Comparison of ENCODE assay signal across 2 cellular contexts in the genomic region with DNA sequence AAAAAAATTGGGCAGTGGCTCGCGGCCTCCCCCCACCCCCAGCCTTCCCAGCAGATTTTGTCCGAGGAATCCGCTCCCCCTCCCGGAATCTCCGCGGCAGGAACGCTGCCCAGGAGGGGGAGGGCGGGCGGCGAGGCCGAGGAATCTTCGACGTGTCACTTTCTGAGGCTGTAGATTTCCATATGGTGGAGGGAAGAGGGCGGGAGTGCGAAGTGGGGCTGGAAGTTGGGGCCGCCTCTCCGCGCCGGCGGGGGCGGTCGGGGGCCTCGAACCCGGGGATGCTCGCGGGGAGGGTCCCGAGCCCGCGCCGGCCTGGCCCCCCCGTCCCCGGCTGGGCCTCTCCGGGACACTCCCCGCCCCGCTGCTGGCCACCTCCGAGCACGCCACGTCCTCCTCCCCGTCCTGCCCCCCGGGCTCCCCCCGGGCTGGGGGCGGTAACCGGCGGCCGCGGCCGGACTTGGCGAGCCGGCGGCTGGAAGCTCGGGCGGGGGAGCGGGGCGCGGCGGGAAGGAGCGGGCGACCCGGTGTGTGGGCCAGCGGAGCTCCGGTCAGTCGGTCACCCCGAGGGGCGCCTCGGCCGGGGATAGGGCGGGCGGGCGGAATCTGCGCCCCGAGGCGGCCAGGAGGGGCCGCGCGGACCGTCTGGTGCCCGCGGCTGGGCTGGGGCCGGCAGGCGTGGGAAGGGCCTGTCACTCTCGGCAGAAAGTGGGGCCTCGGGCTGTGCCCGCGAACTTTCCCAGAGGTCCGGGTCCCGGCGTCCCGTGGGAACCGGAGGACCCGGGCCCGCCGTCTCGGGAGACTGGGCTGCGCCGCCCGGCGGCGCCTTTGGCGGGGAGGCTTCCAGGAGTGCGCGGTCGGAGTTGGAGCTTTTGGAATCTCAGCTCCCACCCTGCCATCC.
TF ChIP-seq lines count a peak whose summit lies in the region.

No MANE protein-coding gene starts in this region.

TF ChIP-seq in HEK293, 187 proteins besides CTCF, POLR2A, EP300 and RAD21 (continues in another document):
- TF ChIP-seq PRDM6 (tag by site-specific recombination; IDR thresholded peaks at IDR 0.05), result no peak
- no peak for TF ChIP-seq KLF9 (tag by site-specific recombination; IDR thresholded peaks at IDR 0.05; ENCODE audit: low read depth)
- peak; percentile 15; the same call in 1 of the 2 replicates for TF ChIP-seq SP3 (tag by site-specific recombination; IDR thresholded peaks at IDR 0.05)
- TF ChIP-seq EGR2 (tag by site-specific recombination; IDR thresholded peaks at IDR 0.05; ENCODE audit: low read depth), result no peak
- TF ChIP-seq ZNF366 (tag by site-specific recombination; conservative IDR thresholded peaks at IDR 0.05), result no peak
- no peak for TF ChIP-seq ZNF654 (tag by site-specific recombination; IDR thresholded peaks at IDR 0.05; ENCODE audit: low read depth)
- TF ChIP-seq GLIS1 (tag by site-specific recombination; IDR thresholded peaks at IDR 0.05), result no peak
- TF ChIP-seq GLIS2 (tag by site-specific recombination; IDR thresholded peaks at IDR 0.05), result 0 out of 2 replicates have a peak, but pooled peaks have one; percentile 5
- no peak for TF ChIP-seq ZNF768 (tag by site-specific recombination; IDR thresholded peaks at IDR 0.05)
- TF ChIP-seq ZNF140 (tag by site-specific recombination; IDR thresholded peaks at IDR 0.05), result no peak
- TF ChIP-seq YY1 (tag by site-specific recombination; IDR thresholded peaks at IDR 0.05), result 0 out of 2 replicates have a peak, but pooled peaks have one; percentile 11
- TF ChIP-seq ZNF2 (tag by site-specific recombination; IDR thresholded peaks at IDR 0.05), result no peak
- 0 out of 2 replicates have a peak, but pooled peaks have one; percentile 15 for TF ChIP-seq ZBTB20 (tag by site-specific recombination; IDR thresholded peaks at IDR 0.05)
- TF ChIP-seq, protein P1, sequence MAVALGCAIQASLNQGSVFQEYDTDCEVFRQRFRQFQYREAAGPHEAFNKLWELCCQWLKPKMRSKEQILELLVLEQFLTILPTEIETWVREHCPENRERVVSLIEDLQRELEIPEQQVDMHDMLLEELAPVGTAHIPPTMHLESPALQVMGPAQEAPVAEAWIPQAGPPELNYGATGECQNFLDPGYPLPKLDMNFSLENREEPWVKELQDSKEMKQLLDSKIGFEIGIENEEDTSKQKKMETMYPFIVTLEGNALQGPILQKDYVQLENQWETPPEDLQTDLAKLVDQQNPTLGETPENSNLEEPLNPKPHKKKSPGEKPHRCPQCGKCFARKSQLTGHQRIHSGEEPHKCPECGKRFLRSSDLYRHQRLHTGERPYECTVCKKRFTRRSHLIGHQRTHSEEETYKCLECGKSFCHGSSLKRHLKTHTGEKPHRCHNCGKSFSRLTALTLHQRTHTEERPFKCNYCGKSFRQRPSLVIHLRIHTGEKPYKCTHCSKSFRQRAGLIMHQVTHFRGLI (tag by site-specific recombination; IDR thresholded peaks at IDR 0.05), result no peak
- no peak for TF ChIP-seq TCF7L2 (IDR thresholded peaks at IDR 0.05; ENCODE audit: borderline replicate concordance, low read depth, low read length)
- 0 out of 2 replicates have a peak, but pooled peaks have one; percentile 2 for TF ChIP-seq ZEB2 (tag by site-specific recombination; IDR thresholded peaks at IDR 0.05)
- TF ChIP-seq ZBTB48 (tag by site-specific recombination; IDR thresholded peaks at IDR 0.05), result no peak
- TF ChIP-seq ZNF692 (tag by site-specific recombination; IDR thresholded peaks at IDR 0.05), result no peak
- TF ChIP-seq ZNF48 (tag by site-specific recombination; IDR thresholded peaks at IDR 0.05), result no peak
- TF ChIP-seq ZBTB26 (tag by site-specific recombination; optimal IDR thresholded peaks at IDR 0.05), result peak; percentile 56
- no peak for TF ChIP-seq ATF2 (tag by site-specific recombination; IDR thresholded peaks at IDR 0.05; ENCODE audit: low read depth)
- peak; percentile 20; the same call in 1 of the 2 replicates for TF ChIP-seq KLF8 (tag by site-specific recombination; IDR thresholded peaks at IDR 0.05)
- no peak for TF ChIP-seq ZNF664 (tag by site-specific recombination; IDR thresholded peaks at IDR 0.05)
- TF ChIP-seq ZNF76 (tag by site-specific recombination; IDR thresholded peaks at IDR 0.05; ENCODE audit: borderline replicate concordance, low read depth), result peak; percentile 74

TF ChIP-seq in HepG2, 621 proteins besides CTCF, POLR2A, EP300 and RAD21 (continued from another document and continues in another):
- TF ChIP-seq, protein P2, sequence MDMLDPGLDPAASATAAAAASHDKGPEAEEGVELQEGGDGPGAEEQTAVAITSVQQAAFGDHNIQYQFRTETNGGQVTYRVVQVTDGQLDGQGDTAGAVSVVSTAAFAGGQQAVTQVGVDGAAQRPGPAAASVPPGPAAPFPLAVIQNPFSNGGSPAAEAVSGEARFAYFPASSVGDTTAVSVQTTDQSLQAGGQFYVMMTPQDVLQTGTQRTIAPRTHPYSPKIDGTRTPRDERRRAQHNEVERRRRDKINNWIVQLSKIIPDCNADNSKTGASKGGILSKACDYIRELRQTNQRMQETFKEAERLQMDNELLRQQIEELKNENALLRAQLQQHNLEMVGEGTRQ (IDR thresholded peaks at IDR 0.05; ENCODE audit: low read depth, low read length), result no peak
- TF ChIP-seq, protein P2 (CRISPR knock-in tag; IDR thresholded peaks at IDR 0.05; ENCODE audit: borderline replicate concordance), result no peak
- TF ChIP-seq, protein P3, sequence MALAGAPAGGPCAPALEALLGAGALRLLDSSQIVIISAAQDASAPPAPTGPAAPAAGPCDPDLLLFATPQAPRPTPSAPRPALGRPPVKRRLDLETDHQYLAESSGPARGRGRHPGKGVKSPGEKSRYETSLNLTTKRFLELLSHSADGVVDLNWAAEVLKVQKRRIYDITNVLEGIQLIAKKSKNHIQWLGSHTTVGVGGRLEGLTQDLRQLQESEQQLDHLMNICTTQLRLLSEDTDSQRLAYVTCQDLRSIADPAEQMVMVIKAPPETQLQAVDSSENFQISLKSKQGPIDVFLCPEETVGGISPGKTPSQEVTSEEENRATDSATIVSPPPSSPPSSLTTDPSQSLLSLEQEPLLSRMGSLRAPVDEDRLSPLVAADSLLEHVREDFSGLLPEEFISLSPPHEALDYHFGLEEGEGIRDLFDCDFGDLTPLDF (CRISPR knock-in tag; IDR thresholded peaks at IDR 0.05), result no peak
- no peak for TF ChIP-seq PHF8 (CRISPR knock-in tag; IDR thresholded peaks at IDR 0.05)
- TF ChIP-seq, protein P4, sequence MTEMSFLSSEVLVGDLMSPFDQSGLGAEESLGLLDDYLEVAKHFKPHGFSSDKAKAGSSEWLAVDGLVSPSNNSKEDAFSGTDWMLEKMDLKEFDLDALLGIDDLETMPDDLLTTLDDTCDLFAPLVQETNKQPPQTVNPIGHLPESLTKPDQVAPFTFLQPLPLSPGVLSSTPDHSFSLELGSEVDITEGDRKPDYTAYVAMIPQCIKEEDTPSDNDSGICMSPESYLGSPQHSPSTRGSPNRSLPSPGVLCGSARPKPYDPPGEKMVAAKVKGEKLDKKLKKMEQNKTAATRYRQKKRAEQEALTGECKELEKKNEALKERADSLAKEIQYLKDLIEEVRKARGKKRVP (CRISPR knock-in tag; IDR thresholded peaks at IDR 0.05), result 0 out of 4 replicates have a peak, but pooled peaks of 1 of the 2 experiments have one; percentile 53
- 0 out of 2 replicates have a peak, but pooled peaks have one; percentile 65 for TF ChIP-seq MAZ (IDR thresholded peaks at IDR 0.05; ENCODE audit: borderline replicate concordance, low read depth, low read length)
- TF ChIP-seq MAZ (CRISPR knock-in tag; IDR thresholded peaks at IDR 0.05; ENCODE audit: low read depth), result peak; percentile 82
- TF ChIP-seq, protein P5, sequence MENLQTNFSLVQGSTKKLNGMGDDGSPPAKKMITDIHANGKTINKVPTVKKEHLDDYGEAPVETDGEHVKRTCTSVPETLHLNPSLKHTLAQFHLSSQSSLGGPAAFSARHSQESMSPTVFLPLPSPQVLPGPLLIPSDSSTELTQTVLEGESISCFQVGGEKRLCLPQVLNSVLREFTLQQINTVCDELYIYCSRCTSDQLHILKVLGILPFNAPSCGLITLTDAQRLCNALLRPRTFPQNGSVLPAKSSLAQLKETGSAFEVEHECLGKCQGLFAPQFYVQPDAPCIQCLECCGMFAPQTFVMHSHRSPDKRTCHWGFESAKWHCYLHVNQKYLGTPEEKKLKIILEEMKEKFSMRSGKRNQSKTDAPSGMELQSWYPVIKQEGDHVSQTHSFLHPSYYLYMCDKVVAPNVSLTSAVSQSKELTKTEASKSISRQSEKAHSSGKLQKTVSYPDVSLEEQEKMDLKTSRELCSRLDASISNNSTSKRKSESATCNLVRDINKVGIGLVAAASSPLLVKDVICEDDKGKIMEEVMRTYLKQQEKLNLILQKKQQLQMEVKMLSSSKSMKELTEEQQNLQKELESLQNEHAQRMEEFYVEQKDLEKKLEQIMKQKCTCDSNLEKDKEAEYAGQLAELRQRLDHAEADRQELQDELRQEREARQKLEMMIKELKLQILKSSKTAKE (CRISPR knock-in tag; IDR thresholded peaks at IDR 0.05; ENCODE audit: borderline replicate concordance), result no peak; the same call in 1 of the 2 replicates
- no peak for TF ChIP-seq ZNF782 (CRISPR knock-in tag; IDR thresholded peaks at IDR 0.05; ENCODE audit: borderline replicate concordance)
- no peak for TF ChIP-seq ZNF891 (CRISPR knock-in tag; IDR thresholded peaks at IDR 0.05)
- TF ChIP-seq ZNF784 (CRISPR knock-in tag; IDR thresholded peaks at IDR 0.05; ENCODE audit: borderline replicate concordance), result peak; percentile 79; the same call in 1 of the 2 replicates
- TF ChIP-seq, protein P6, sequence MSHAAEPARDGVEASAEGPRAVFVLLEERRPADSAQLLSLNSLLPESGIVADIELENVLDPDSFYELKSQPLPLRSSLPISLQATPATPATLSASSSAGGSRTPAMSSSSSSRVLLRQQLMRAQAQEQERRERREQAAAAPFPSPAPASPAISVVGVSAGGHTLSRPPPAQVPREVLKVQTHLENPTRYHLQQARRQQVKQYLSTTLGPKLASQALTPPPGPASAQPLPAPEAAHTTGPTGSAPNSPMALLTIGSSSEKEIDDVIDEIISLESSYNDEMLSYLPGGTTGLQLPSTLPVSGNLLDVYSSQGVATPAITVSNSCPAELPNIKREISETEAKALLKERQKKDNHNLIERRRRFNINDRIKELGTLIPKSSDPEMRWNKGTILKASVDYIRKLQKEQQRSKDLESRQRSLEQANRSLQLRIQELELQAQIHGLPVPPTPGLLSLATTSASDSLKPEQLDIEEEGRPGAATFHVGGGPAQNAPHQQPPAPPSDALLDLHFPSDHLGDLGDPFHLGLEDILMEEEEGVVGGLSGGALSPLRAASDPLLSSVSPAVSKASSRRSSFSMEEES (CRISPR knock-in tag; IDR thresholded peaks at IDR 0.05), result 0 out of 2 replicates have a peak, but pooled peaks have one; percentile 13
- TF ChIP-seq ZNF740 (CRISPR knock-in tag; IDR thresholded peaks at IDR 0.05), result 0 out of 2 replicates have a peak, but pooled peaks have one; percentile 21
- 0 out of 2 replicates have a peak, but pooled peaks have one; percentile 31 for TF ChIP-seq ZNF101 (CRISPR knock-in tag; IDR thresholded peaks at IDR 0.05; ENCODE audit: borderline replicate concordance, low read depth)
- TF ChIP-seq MTF2 (CRISPR knock-in tag; IDR thresholded peaks at IDR 0.05; ENCODE audit: borderline replicate concordance), result no peak
- TF ChIP-seq, protein P7, sequence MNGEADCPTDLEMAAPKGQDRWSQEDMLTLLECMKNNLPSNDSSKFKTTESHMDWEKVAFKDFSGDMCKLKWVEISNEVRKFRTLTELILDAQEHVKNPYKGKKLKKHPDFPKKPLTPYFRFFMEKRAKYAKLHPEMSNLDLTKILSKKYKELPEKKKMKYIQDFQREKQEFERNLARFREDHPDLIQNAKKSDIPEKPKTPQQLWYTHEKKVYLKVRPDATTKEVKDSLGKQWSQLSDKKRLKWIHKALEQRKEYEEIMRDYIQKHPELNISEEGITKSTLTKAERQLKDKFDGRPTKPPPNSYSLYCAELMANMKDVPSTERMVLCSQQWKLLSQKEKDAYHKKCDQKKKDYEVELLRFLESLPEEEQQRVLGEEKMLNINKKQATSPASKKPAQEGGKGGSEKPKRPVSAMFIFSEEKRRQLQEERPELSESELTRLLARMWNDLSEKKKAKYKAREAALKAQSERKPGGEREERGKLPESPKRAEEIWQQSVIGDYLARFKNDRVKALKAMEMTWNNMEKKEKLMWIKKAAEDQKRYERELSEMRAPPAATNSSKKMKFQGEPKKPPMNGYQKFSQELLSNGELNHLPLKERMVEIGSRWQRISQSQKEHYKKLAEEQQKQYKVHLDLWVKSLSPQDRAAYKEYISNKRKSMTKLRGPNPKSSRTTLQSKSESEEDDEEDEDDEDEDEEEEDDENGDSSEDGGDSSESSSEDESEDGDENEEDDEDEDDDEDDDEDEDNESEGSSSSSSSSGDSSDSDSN (CRISPR knock-in tag; IDR thresholded peaks at IDR 0.05), result peak; percentile 60; the same call in 1 of the 2 replicates
- peak; percentile 25 for TF ChIP-seq ARNT2 (CRISPR knock-in tag; IDR thresholded peaks at IDR 0.05; ENCODE audit: low read depth)
- TF ChIP-seq ZNF678 (CRISPR knock-in tag; IDR thresholded peaks at IDR 0.05), result peak; percentile 5; the same call in 1 of the 2 replicates
- TF ChIP-seq, protein P8, sequence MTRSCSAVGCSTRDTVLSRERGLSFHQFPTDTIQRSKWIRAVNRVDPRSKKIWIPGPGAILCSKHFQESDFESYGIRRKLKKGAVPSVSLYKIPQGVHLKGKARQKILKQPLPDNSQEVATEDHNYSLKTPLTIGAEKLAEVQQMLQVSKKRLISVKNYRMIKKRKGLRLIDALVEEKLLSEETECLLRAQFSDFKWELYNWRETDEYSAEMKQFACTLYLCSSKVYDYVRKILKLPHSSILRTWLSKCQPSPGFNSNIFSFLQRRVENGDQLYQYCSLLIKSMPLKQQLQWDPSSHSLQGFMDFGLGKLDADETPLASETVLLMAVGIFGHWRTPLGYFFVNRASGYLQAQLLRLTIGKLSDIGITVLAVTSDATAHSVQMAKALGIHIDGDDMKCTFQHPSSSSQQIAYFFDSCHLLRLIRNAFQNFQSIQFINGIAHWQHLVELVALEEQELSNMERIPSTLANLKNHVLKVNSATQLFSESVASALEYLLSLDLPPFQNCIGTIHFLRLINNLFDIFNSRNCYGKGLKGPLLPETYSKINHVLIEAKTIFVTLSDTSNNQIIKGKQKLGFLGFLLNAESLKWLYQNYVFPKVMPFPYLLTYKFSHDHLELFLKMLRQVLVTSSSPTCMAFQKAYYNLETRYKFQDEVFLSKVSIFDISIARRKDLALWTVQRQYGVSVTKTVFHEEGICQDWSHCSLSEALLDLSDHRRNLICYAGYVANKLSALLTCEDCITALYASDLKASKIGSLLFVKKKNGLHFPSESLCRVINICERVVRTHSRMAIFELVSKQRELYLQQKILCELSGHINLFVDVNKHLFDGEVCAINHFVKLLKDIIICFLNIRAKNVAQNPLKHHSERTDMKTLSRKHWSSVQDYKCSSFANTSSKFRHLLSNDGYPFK (CRISPR knock-in tag; IDR thresholded peaks at IDR 0.05; ENCODE audit: borderline replicate concordance), result no peak
- TF ChIP-seq HMGA1 (CRISPR knock-in tag; conservative IDR thresholded peaks at IDR 0.05), result no peak
- no peak for TF ChIP-seq TOE1 (CRISPR knock-in tag; IDR thresholded peaks at IDR 0.05)
- peak; percentile 7; the same call in 1 of the 2 replicates for TF ChIP-seq MYC (CRISPR knock-in tag; IDR thresholded peaks at IDR 0.05; ENCODE audit: borderline replicate concordance)
